In the genomic region with DNA sequence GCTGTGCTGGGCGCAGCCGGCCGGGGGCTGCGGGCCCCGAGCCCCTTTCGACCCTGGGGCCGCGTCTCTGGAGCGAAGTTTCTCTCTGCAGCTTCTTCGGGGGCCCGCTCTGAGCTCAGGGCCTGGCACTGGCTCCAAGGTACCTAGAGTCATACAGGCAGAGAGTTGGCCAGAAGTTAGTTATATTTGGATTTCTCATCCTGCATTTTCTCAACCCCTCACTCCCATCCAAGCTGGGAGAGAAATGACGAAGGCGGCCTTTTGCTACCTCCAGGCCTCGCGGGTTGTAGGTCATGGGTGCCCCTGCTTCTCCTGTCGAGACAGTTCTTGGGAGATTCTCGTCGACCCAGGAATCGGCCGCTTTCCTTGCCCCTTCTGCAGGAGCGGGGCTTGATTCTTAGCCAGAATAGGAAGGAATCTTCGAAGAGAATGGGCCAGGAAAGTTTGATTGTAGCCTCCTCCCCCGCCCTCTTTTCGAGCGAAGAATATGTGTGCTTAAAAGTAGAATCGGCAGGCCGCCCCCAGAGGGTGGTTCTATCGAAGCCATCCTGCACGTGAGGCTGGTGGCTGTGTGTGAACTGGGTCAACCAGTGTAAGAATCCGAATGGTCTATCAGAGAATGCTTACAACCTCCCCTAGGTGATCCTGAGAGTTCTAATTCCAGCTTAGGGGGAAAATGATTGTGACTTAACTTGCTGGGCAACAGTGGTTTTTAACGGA, we compare ENCODE assay signal across 1 cellular context.
TF ChIP-seq lines count a peak whose summit lies in the region.

No MANE protein-coding gene starts in this region.

TF ChIP-seq in H1, 55 proteins besides CTCF, POLR2A, EP300 and RAD21:
- no peak for TF ChIP-seq YY1 (IDR thresholded peaks at IDR 0.05; ENCODE audit: low read depth, low read length)
- TF ChIP-seq CBX5 (IDR thresholded peaks at IDR 0.05; ENCODE audit: low read depth, low read length): no peak
- no peak for TF ChIP-seq RFX5 (IDR thresholded peaks at IDR 0.05; ENCODE audit: borderline replicate concordance, low read depth, low read length)
- no peak for TF ChIP-seq SP4 (IDR thresholded peaks at IDR 0.05; ENCODE audit: low read length)
- no peak for TF ChIP-seq TAF7 (optimal IDR thresholded peaks at IDR 0.05; ENCODE audit: borderline replicate concordance, low read depth, low read length)
- TF ChIP-seq, protein P1, sequence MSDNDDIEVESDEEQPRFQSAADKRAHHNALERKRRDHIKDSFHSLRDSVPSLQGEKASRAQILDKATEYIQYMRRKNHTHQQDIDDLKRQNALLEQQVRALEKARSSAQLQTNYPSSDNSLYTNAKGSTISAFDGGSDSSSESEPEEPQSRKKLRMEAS (IDR thresholded peaks at IDR 0.05): peak; percentile 55
